Comparison of ENCODE assay signal across 29 cellular contexts in genomic region chr15:94002026-94002425, GRCh38.
"Had no signal": no experiment of that assay in that cellular context is flagged by ENCODE, and none has a peak within 500 bp of the region (broad histone marks: within the 10 kb centered on the region; RNA-seq: fewer than 3 reads in every experiment).

No MANE protein-coding gene starts in this region.

- H3K27ac Mint-ChIP-seq: activated CD4-positive, alpha-beta memory T cell treated with anti-CD3 and anti-CD28 coated beads for 36 hours; activated naive CD4-positive, alpha-beta T cell treated with anti-CD3 and anti-CD28 coated beads, Interleukin-2, amount 10 ng/mL, durations not matched to agents 7 days and 5 days; activated naive CD8-positive, alpha-beta T cell treated with anti-CD3 and anti-CD28 coated beads, Interleukin-2, amount 10 ng/mL, durations not matched to agents 7 days and 5 days; activated T-helper 1 cell treated with anti-CD3 and anti-CD28 coated beads, Interleukin-12 subunit alpha, Interleukin-12 subunit beta, Interleukin-2, Interleukin-4 antibody, amounts not matched to agents 30 ng/mL and 10 ng/mL and 1 ng/mL, durations not matched to agents 14 hours and 24 hours and 36 hours; effector memory CD8-positive, alpha-beta T cell; T-helper 2 cell treated with Interferon-gamma antibody and Interleukin-4, amounts not matched to agents 5 μg/mL and 100 μg/mL, for 36 hours; type B pancreatic cell had no signal

- H3K27me3 ChIP-seq: ascending aorta, neutrophil, right lobe of liver, uterus had no signal

- H3K4me1 ChIP-seq: ascending aorta, right lobe of liver, uterus had no signal

- H3K9me3 Mint-ChIP-seq: activated CD4-positive, alpha-beta memory T cell treated with anti-CD3 and anti-CD28 coated beads for 36 hours; activated naive CD4-positive, alpha-beta T cell treated with anti-CD3 and anti-CD28 coated beads, Interleukin-2, amount 10 ng/mL, durations not matched to agents 7 days and 5 days; activated naive CD8-positive, alpha-beta T cell treated with anti-CD3 and anti-CD28 coated beads, Interleukin-2, amount 10 ng/mL, durations not matched to agents 7 days and 5 days; activated T-helper 1 cell treated with anti-CD3 and anti-CD28 coated beads, Interleukin-12 subunit alpha, Interleukin-12 subunit beta, Interleukin-2, Interleukin-4 antibody, amounts not matched to agents 30 ng/mL and 10 ng/mL and 1 ng/mL, durations not matched to agents 14 hours and 24 hours and 36 hours; brain; effector memory CD8-positive, alpha-beta T cell; nephron; T-helper 2 cell treated with Interferon-gamma antibody and Interleukin-4, amounts not matched to agents 5 μg/mL and 100 μg/mL, for 36 hours; type B pancreatic cell had no signal

- H3K36me3 Mint-ChIP-seq: activated CD4-positive, alpha-beta memory T cell treated with anti-CD3 and anti-CD28 coated beads for 36 hours; activated naive CD4-positive, alpha-beta T cell treated with anti-CD3 and anti-CD28 coated beads, Interleukin-2, amount 10 ng/mL, durations not matched to agents 7 days and 5 days; activated naive CD8-positive, alpha-beta T cell treated with anti-CD3 and anti-CD28 coated beads, Interleukin-2, amount 10 ng/mL, durations not matched to agents 7 days and 5 days; brain; type B pancreatic cell had no signal

- H3K4me3 ChIP-seq: ascending aorta, cardiac muscle cell, lung, right lobe of liver, skin epidermis, thoracic aorta, uterus had no signal

- H3K9me3 ChIP-seq: ascending aorta, neutrophil, right lobe of liver, thoracic aorta, uterus had no signal

- H3K27me3 Mint-ChIP-seq: brain had no signal

- H3K4me1 Mint-ChIP-seq: activated naive CD4-positive, alpha-beta T cell treated with anti-CD3 and anti-CD28 coated beads, Interleukin-2, amount 10 ng/mL, durations not matched to agents 7 days and 5 days; activated naive CD8-positive, alpha-beta T cell treated with anti-CD3 and anti-CD28 coated beads, Interleukin-2, amount 10 ng/mL, durations not matched to agents 7 days and 5 days had no signal

- H3K36me3 ChIP-seq: ascending aorta, cardiac muscle cell, neutrophil, right lobe of liver, thoracic aorta, uterus had no signal

- DNase-seq: activated CD4-positive, alpha-beta memory T cell treated with anti-CD3 and anti-CD28 coated beads for 36 hours; activated CD4-positive, alpha-beta T cell treated with anti-CD3 and anti-CD28 coated beads for 4 hours; activated CD8-positive, alpha-beta memory T cell treated with anti-CD3 and anti-CD28 coated beads, Interleukin-2, amount 50 U/mL, for 4 hours; activated gamma-delta T cell; activated naive CD4-positive, alpha-beta T cell treated with anti-CD3 and anti-CD28 coated beads, Interleukin-2, amount 10 ng/mL, durations not matched to agents 7 days and 5 days; activated naive CD8-positive, alpha-beta T cell treated with anti-CD3 and anti-CD28 coated beads, Interleukin-2, amount 10 ng/mL, durations not matched to agents 7 days and 5 days; activated T-cell treated with anti-CD3 and anti-CD28 coated beads, Interleukin-2, amount 50 U/mL, for 1 hour; cortex of kidney; effector memory CD8-positive, alpha-beta T cell; erythroblast; kidney glomerular epithelial cell; right lobe of liver; stimulated activated CD4-positive, alpha-beta T cell treated with anti-CD3 and anti-CD28 coated beads, Interleukin-12 subunit alpha, Interleukin-12 subunit beta, amount 100 ng/mL, for 4 hours; stimulated activated CD4-positive, alpha-beta T cell treated with anti-CD3 and anti-CD28 coated beads, Interleukin-4, amount 100 ng/mL, for 1 hour; stimulated activated naive CD8-positive, alpha-beta T cell treated with anti-CD3 and anti-CD28 coated beads, Interleukin-15, Interleukin-2, amounts not matched to agents 100 U/mL and 50 U/mL, for 24 hours; T-helper 1 cell; uterus had no signal

- H3K27ac ChIP-seq: ascending aorta, cardiac muscle cell, neutrophil, right lobe of liver, thoracic aorta, VCaP had no signal

- H3K4me3 Mint-ChIP-seq: activated CD4-positive, alpha-beta memory T cell treated with anti-CD3 and anti-CD28 coated beads for 36 hours; activated naive CD4-positive, alpha-beta T cell treated with anti-CD3 and anti-CD28 coated beads, Interleukin-2, amount 10 ng/mL, durations not matched to agents 7 days and 5 days; activated naive CD8-positive, alpha-beta T cell treated with anti-CD3 and anti-CD28 coated beads, Interleukin-2, amount 10 ng/mL, durations not matched to agents 7 days and 5 days; activated T-helper 1 cell treated with anti-CD3 and anti-CD28 coated beads, Interleukin-12 subunit alpha, Interleukin-12 subunit beta, Interleukin-2, Interleukin-4 antibody, amounts not matched to agents 30 ng/mL and 10 ng/mL and 1 ng/mL, durations not matched to agents 14 hours and 24 hours and 36 hours; brain; effector memory CD8-positive, alpha-beta T cell; nephron; T-helper 2 cell treated with Interferon-gamma antibody and Interleukin-4, amounts not matched to agents 5 μg/mL and 100 μg/mL, for 36 hours; type B pancreatic cell had no signal
